Comparison of ENCODE assay signal across 8 cellular contexts in the genomic region with DNA sequence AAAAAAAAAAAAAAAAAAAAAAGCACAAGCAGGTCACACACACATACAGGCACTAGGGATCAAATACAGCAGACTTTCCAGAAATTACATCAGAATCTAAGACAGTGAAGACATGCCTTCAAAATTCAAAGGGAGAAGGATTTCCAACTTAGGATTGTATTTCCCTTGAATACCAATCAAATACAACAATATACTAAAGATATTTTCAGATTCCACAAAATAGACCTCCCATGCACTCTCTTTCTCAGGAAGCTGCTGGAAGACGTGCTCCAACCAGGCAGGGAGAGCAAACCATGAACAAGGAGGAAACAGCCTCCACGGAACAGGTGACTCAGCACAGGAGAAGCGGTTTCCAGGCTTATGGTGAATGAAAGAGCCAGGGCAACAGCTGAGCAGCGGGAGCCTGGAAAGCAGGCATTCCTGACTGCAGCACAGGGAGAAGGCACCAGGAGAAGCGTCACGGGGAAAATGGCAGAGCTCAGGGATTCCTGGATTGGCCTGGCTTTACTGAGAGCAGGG. TPM values are rescaled to one million over a fixed set of nuclear protein-coding genes. Genes with fewer than 3 reads are reported as not detected.
DNase-seq lines count a peak whose midpoint lies in the region; ATAC-seq, FAIRE-seq and TF ChIP-seq lines count a peak whose summit lies in the region.

No MANE protein-coding gene starts in this region.

- ATAC-seq in GM19035 (IDR thresholded peaks at IDR 0.05; ENCODE audit: unreplicated experiment) = no peak

- no peak overlapping the region; a peak in 1 of 22 replicates for H3K9ac ChIP-seq in BLaER1 treated with 17β-estradiol and CSF1 and Interleukin-3, amounts not matched to agents 10 nM and 100 nM

- no peak overlapping the region for H3K4me3 ChIP-seq in BLaER1 treated with 17β-estradiol and CSF1 and Interleukin-3, amounts not matched to agents 10 nM and 100 nM
- no peak overlapping the region for H3K4me3 ChIP-seq in muscle layer of duodenum (ENCODE audit: low read depth in 1 of 2, low read length in 2 of 2)

- TF ChIP-seq CTCF in GM20000 (IDR thresholded peaks at IDR 0.05; ENCODE audit: extremely low read depth, missing control alignments) = no peak

- peak overlapping the region in 8 of 11 experiments; percentile 11 to 55 (median 34); a peak in 13 of 22 replicates for H3K4me2 ChIP-seq in BLaER1 treated with 17β-estradiol and CSF1 and Interleukin-3, amounts not matched to agents 10 nM and 100 nM

- H3K36me3 ChIP-seq in BLaER1 treated with 17β-estradiol and CSF1 and Interleukin-3, amounts not matched to agents 10 nM and 100 nM = peaks cover 5 to 61% (median 33%) of the 10 kb centered on the region in 11 experiments; a peak in 20 of 22 replicates
- peaks cover 11 to 21% of the 10 kb centered on the region in 2 donors for H3K36me3 ChIP-seq in muscle layer of duodenum (ENCODE audit: control insufficient read depth in 1 of 2, insufficient read depth in 2 of 2, low read length in 2 of 2)

- H4K20me1 ChIP-seq in BLaER1 treated with 17β-estradiol and CSF1 and Interleukin-3, amounts not matched to agents 10 nM and 100 nM = peaks cover 0 to 42% (median 22%) of the 10 kb centered on the region in 11 experiments; a peak in 16 of 22 replicates

- H3K9me3 ChIP-seq in BLaER1 treated with 17β-estradiol and CSF1 and Interleukin-3, amounts not matched to agents 10 nM and 100 nM (replicated peaks in 1 of 11) = no peaks in the 10 kb centered on the region
- no peaks in the 10 kb centered on the region for H3K9me3 ChIP-seq in muscle layer of duodenum (ENCODE audit: control insufficient read depth in 1 of 2, low read length in 2 of 2)

- H3K27me3 ChIP-seq in BLaER1 treated with 17β-estradiol and CSF1 and Interleukin-3, amounts not matched to agents 10 nM and 100 nM = no peaks in the 10 kb centered on the region
- no peaks in the 10 kb centered on the region for H3K27me3 ChIP-seq in muscle layer of duodenum (ENCODE audit: low read depth, low read length)

- no peak overlapping the region for H3K27ac ChIP-seq in BLaER1 treated with 17β-estradiol and CSF1 and Interleukin-3, amounts not matched to agents 10 nM and 100 nM
- H3K27ac ChIP-seq in muscle layer of duodenum (ENCODE audit: low read length) = peak overlapping the region; percentile 30

- peaks cover 34 to 55% (median 49%) of the 10 kb centered on the region in 10 experiments for H3K4me1 ChIP-seq in BLaER1 treated with 17β-estradiol and CSF1 and Interleukin-3, amounts not matched to agents 10 nM and 100 nM
- peaks cover 19 to 20% of the 10 kb centered on the region in 2 donors for H3K4me1 ChIP-seq in muscle layer of duodenum (ENCODE audit: control insufficient read depth in 1 of 2, insufficient read depth in 2 of 2, low read length in 2 of 2)

- peak; percentile 90 for DNase-seq in M059J (ENCODE audit: low read depth)
- peak; percentile 95 for DNase-seq in dermis blood vessel endothelial cell
- DNase-seq in DMS79 treated with DMSO at 0.1 percent for 48 hours (lab: John Stamatoyannopoulos, UW) = no peak
- DNase-seq in frontal cortex (ENCODE audit: low spot score in 2 of 2) = no peak
- no peak for DNase-seq in GM20000 (ENCODE audit: low spot score)

- no peak for FAIRE-seq in frontal cortex (lab: Jason Lieb, UNC)

RNA-seq across cellular contexts. Expression of gene TMEM184B, which starts 32.0 kb away (rescaled TPM):
- 51.0 and 90.7 TPM in 2 replicates for total RNA-seq in M059J (2014; rRNA removed; shearing (Covaris generic))
- 36.2 and 49.4 TPM in 2 replicates for total RNA-seq in dermis blood vessel endothelial cell
- total RNA-seq in frontal cortex = 6.9 TPM

RNA-seq across cellular contexts. Expression of gene MAFF, which starts 39.0 kb away (rescaled TPM):
- total RNA-seq in M059J (2014; rRNA removed; shearing (Covaris generic)) = 9.1 and 13.5 TPM in 2 replicates
- total RNA-seq in dermis blood vessel endothelial cell (96.3 and 164 TPM in 2 replicates), frontal cortex (1.6 TPM)

RNA-seq across cellular contexts. Expression of gene PLA2G6, which starts 59.2 kb away (rescaled TPM):
- total RNA-seq in M059J (2014; rRNA removed; shearing (Covaris generic)) = 0.96 TPM in 1 of 2 replicates, not detected in the other
- total RNA-seq in dermis blood vessel endothelial cell = 4.6 and 10.6 TPM in 2 replicates
- 19.6 TPM for total RNA-seq in frontal cortex

Comparison
In these comparisons a context has a peak if more than half of its experiments do, and no peak if none do; other contexts are left out.
1. DNase-seq: peak in M059J (single experiment) and dermis blood vessel endothelial cell (single experiment); none in DMS79 treated with DMSO at 0.1 percent for 48 hours (single experiment), frontal cortex (0 of 2) and GM20000 (single experiment).